19 cellular contexts compared by ENCODE assay signal in genomic region chr7:74404741-74405140, GRCh38. TPM values are rescaled to one million over a fixed set of nuclear protein-coding genes. Genes with fewer than 3 reads are reported as not detected.
A peak's percentile ranks its signal among the peaks of the same experiment; 100 is the strongest.
DNase-seq lines count a peak whose midpoint lies in the region; ATAC-seq, FAIRE-seq and TF ChIP-seq lines count a peak whose summit lies in the region.
"Had no signal": no experiment of that assay in that cellular context is flagged by ENCODE, and none has a peak within 500 bp of the region (broad histone marks: within the 10 kb centered on the region; RNA-seq: fewer than 3 reads in every experiment).

No MANE protein-coding gene starts in this region.

- peak overlapping the region in 8 of 11 experiments; percentile 77 to 90 (median 85); a peak in 12 of 22 replicates for H3K9ac ChIP-seq in BLaER1 treated with 17β-estradiol and CSF1 and Interleukin-3, amounts not matched to agents 10 nM and 100 nM
- H3K9ac ChIP-seq in IMR-90 (ENCODE audit: low read depth, low read length) = no peak overlapping the region
- no peak overlapping the region for H3K9ac ChIP-seq in H1 (replicated peaks in 1 of 4; ENCODE audit: extremely low read depth in 1 of 4, low read depth in 3 of 4, low read length in 3 of 4)
- no peak overlapping the region for H3K9ac ChIP-seq in neural progenitor cell
- H3K9ac ChIP-seq: GM23248 had no signal

- H2BK5ac ChIP-seq in IMR-90 (ENCODE audit: low read depth, low read length, poor library complexity, severe bottlenecking) = no peak overlapping the region
- peak overlapping the region; percentile 54 for H2BK5ac ChIP-seq in H1 (ENCODE audit: low read depth, low read length)

- H3K9me1 ChIP-seq in IMR-90 (ENCODE audit: insufficient read depth, low read length) = no peaks in the 10 kb centered on the region; the same call in 1 of the 2 replicates

- peaks cover 6% of the 10 kb centered on the region for H3K36me3 Mint-ChIP-seq in neural progenitor cell

- H2AK5ac ChIP-seq in IMR-90 (ENCODE audit: low read depth, low read length) (no peak overlapping the region), H1 (ENCODE audit: low read depth, low read length) (0 out of 2 replicates have a peak overlapping the region, but pooled peaks have one; percentile 28)

- H3K23ac ChIP-seq in IMR-90 (ENCODE audit: low read depth, low read length) (no peak overlapping the region), H1 (ENCODE audit: insufficient read length) (no peak overlapping the region)

- TF ChIP-seq POLR2A in IMR-90 (IDR thresholded peaks at IDR 0.05; ENCODE audit: low read depth, low read length) (no peak), H1 (IDR thresholded peaks at IDR 0.05; ENCODE audit: control extremely low read depth in 1 of 2, low read depth in 2 of 2, low read length in 2 of 2) (no peak)

- no peak for FAIRE-seq in H1 (lab: Jason Lieb, UNC)
- FAIRE-seq: HTR-8/SVneo had no signal

- H2AFZ ChIP-seq in IMR-90 (replicated peaks; ENCODE audit: low read length, poor library complexity) (no peak overlapping the region), H1 (ENCODE audit: low read length) (no peak overlapping the region), neural progenitor cell (replicated peaks) (no peak overlapping the region)
- H2AFZ ChIP-seq: GM23248, PC-9 had no signal

- dilution Hi-C loops in IMR-90 (cut with HindIII; ENCODE audit: low sequenced_read_pairs, unreplicated experiment) = no loop called here

- H3K4me3 ChIP-seq in BLaER1 treated with 17β-estradiol and CSF1 and Interleukin-3, amounts not matched to agents 10 nM and 100 nM = peak overlapping the region in 2 of 10 experiments; percentile 37 to 61; a peak in 1 of 20 replicates
- H3K4me3 ChIP-seq in IMR-90 (ENCODE audit: insufficient read depth, low read depth, low read length) = no peak overlapping the region
- no peak overlapping the region for H3K4me3 ChIP-seq in H1 (ENCODE audit: extremely low read depth in 1 of 4, insufficient read depth in 2 of 4, low read depth in 3 of 4, low read length in 4 of 4)
- no peak overlapping the region for H3K4me3 ChIP-seq in neural progenitor cell
- no peak overlapping the region for H3K4me3 ChIP-seq in foreskin fibroblast (ENCODE audit: low read depth in 1 of 2, low read length in 2 of 2)
- H3K4me3 ChIP-seq: GM23248, HAP-1, PC-9 had no signal

- H3K56ac ChIP-seq in IMR-90 (ENCODE audit: extremely low read depth, insufficient read depth, low read length) (no peak overlapping the region), H1 (replicated peaks; ENCODE audit: insufficient read length, low read depth, low read length) (no peak overlapping the region)

- no peak overlapping the region for H2BK20ac ChIP-seq in IMR-90 (ENCODE audit: low read depth, low read length)
- H2BK20ac ChIP-seq in H1 (ENCODE audit: low read length) = no peak overlapping the region

- H3K18ac ChIP-seq in IMR-90 (ENCODE audit: low read depth, low read length) (no peak overlapping the region), H1 (ENCODE audit: extremely low read depth, low read length) (no peak overlapping the region)

- H3K36me3 ChIP-seq in BLaER1 treated with 17β-estradiol and CSF1 and Interleukin-3, amounts not matched to agents 10 nM and 100 nM = peaks cover 42 to 60% (median 54%) of the 10 kb centered on the region in 11 experiments
- H3K36me3 ChIP-seq in IMR-90 (ENCODE audit: control insufficient read depth, insufficient read depth, low read length) = peaks cover 41% of the 10 kb centered on the region
- peaks cover 0 to 16% (median 4%) of the 10 kb centered on the region in 4 experiments; a peak in 4 of 8 replicates for H3K36me3 ChIP-seq in H1 (ENCODE audit: control insufficient read depth in 2 of 4, insufficient read depth in 4 of 4, low read length in 3 of 4)
- H3K36me3 ChIP-seq in neural progenitor cell = no peaks in the 10 kb centered on the region

- H3K4me2 ChIP-seq in BLaER1 treated with 17β-estradiol and CSF1 and Interleukin-3, amounts not matched to agents 10 nM and 100 nM = peak overlapping the region; percentile 77 to 90 (median 84); a peak in 21 of 22 replicates
- no peak overlapping the region for H3K4me2 ChIP-seq in IMR-90 (ENCODE audit: low read depth, low read length)
- no peak overlapping the region for H3K4me2 ChIP-seq in H1 (ENCODE audit: insufficient read depth in 1 of 2, low read depth in 2 of 2, low read length in 2 of 2)
- H3K4me2 ChIP-seq in neural progenitor cell = no peak overlapping the region
- H3K4me2 ChIP-seq: PC-9 had no signal

- no peak overlapping the region for H4K5ac ChIP-seq in IMR-90 (ENCODE audit: low read depth, low read length)
- H4K5ac ChIP-seq in H1 (ENCODE audit: insufficient read length, low read depth, low read length) = no peak overlapping the region

- no peak overlapping the region for H3K4me3 Mint-ChIP-seq in neural progenitor cell
- H3K4me3 Mint-ChIP-seq: CD4-positive, alpha-beta T cell; T-cell had no signal

- H3K4me1 Mint-ChIP-seq in neural progenitor cell = no peaks in the 10 kb centered on the region

- H3K79me1 ChIP-seq in IMR-90 (ENCODE audit: low read depth in 1 of 2, low read length in 2 of 2) = no peaks in the 10 kb centered on the region
- no peaks in the 10 kb centered on the region for H3K79me1 ChIP-seq in H1 (ENCODE audit: low read depth, low read length)

- H3K27me3 Mint-ChIP-seq in neural progenitor cell (ENCODE audit: insufficient read depth, low read depth) = peaks cover 5% of the 10 kb centered on the region
- H3K27me3 Mint-ChIP-seq: CD4-positive, alpha-beta T cell; T-cell had no signal

- TF ChIP-seq EP300 in H1 (IDR thresholded peaks at IDR 0.05; ENCODE audit: borderline replicate concordance in 1 of 2, low read depth in 2 of 2, low read length in 2 of 2) = no peak

- intact Hi-C loops in IMR-90 (cut with micrococcal nuclease) = no loop called here

- H2BK15ac ChIP-seq in IMR-90 (ENCODE audit: low read depth, low read length) = no peak overlapping the region
- H2BK15ac ChIP-seq in H1 (ENCODE audit: low read length) = peak overlapping the region; percentile 53; the same call in 1 of the 2 replicates

- no peak overlapping the region for H3K27ac Mint-ChIP-seq in neural progenitor cell
- H3K27ac Mint-ChIP-seq: CD4-positive, alpha-beta T cell; T-cell had no signal

- POLR2A ChIA-PET in IMR-90 (lab: Charles Lee; ENCODE audit: unreplicated experiment) = no interaction called here
- POLR2A ChIA-PET in RWPE1 (lab: Yijun Ruan, JAX; ENCODE audit: low non-redundant PET) = no interaction called here
- POLR2A ChIA-PET in H1 (lab: Charles Lee; ENCODE audit: partially characterized antibody) = interaction anchor here (1.1 to 1.3 kb wide), 5 partner anchors 13 to 198 kb away, joined by 3 to 8 read pairs (median 3); no protein-coding TSS in a partner anchor

- no peaks in the 10 kb centered on the region for H3K79me2 ChIP-seq in H1 (ENCODE audit: control insufficient read depth in 1 of 2, insufficient read depth in 2 of 2, low read length in 2 of 2)
- no peaks in the 10 kb centered on the region for H3K79me2 ChIP-seq in neural progenitor cell (ENCODE audit: low read depth)

- H2AK9ac ChIP-seq in IMR-90 (replicated peaks; ENCODE audit: low read depth, low read length, poor library complexity) = peak overlapping the region; percentile 5

- TF ChIP-seq RAD21 in IMR-90 (IDR thresholded peaks at IDR 0.05; ENCODE audit: low read length) (no peak), H1 (IDR thresholded peaks at IDR 0.05 in 1 of 2, conservative IDR thresholded peaks at IDR 0.05 in 1 of 2; ENCODE audit: low read depth in 2 of 2, low read length in 2 of 2) (no peak)

- no peak for TF ChIP-seq CTCF in IMR-90 (conservative IDR thresholded peaks at IDR 0.05; ENCODE audit: low read depth, low read length)
- no peak for TF ChIP-seq CTCF in RWPE1 (conservative IDR thresholded peaks at IDR 0.05; ENCODE audit: low read depth)
- no peak for TF ChIP-seq CTCF in H1 (IDR thresholded peaks at IDR 0.05; ENCODE audit: control extremely low read depth in 1 of 3, insufficient read depth in 1 of 3, low read depth in 1 of 3, low read length in 3 of 3)
- no peak for TF ChIP-seq CTCF in neural progenitor cell (IDR thresholded peaks at IDR 0.05)
- no peak for TF ChIP-seq CTCF in foreskin fibroblast (IDR thresholded peaks at IDR 0.05; ENCODE audit: low read depth, low read length)

- in situ Hi-C loops in IMR-90 (cut with MboI; ENCODE audit: low sequenced_read_pairs) = loop anchor here (5.0 kb wide), 1 partner anchor 197 kb away; no protein-coding TSS in a partner anchor

- H4K8ac ChIP-seq in IMR-90 (ENCODE audit: low read depth in 2 of 2, low read length in 2 of 2) (no peak overlapping the region), H1 (ENCODE audit: extremely low read depth, insufficient read depth, low read length) (no peak overlapping the region; the same call in 1 of the 2 replicates)

- H3K27me3 ChIP-seq in BLaER1 treated with 17β-estradiol and CSF1 and Interleukin-3, amounts not matched to agents 10 nM and 100 nM = no peaks in the 10 kb centered on the region
- no peaks in the 10 kb centered on the region for H3K27me3 ChIP-seq in IMR-90 (ENCODE audit: control insufficient read depth, insufficient read depth, low read length)
- no peaks in the 10 kb centered on the region for H3K27me3 ChIP-seq in H1 (replicated peaks in 1 of 4; ENCODE audit: control insufficient read depth in 3 of 4, extremely low read depth in 1 of 4, insufficient read depth in 3 of 4, low read length in 3 of 4)
- H3K27me3 ChIP-seq in neural progenitor cell = no peaks in the 10 kb centered on the region

- peaks cover 0 to 33% (median 10%) of the 10 kb centered on the region in 11 experiments; a peak in 15 of 22 replicates for H4K20me1 ChIP-seq in BLaER1 treated with 17β-estradiol and CSF1 and Interleukin-3, amounts not matched to agents 10 nM and 100 nM
- H4K20me1 ChIP-seq in IMR-90 (ENCODE audit: insufficient read depth, low read length) (peaks cover 10% of the 10 kb centered on the region; the same call in 1 of the 2 replicates), H1 (replicated peaks in 1 of 2; ENCODE audit: control insufficient read depth in 1 of 2, insufficient read depth in 2 of 2, low read length in 2 of 2) (no peaks in the 10 kb centered on the region), neural progenitor cell (ENCODE audit: low read depth) (peaks cover 4% of the 10 kb centered on the region)

- no peaks in the 10 kb centered on the region for H3K9me3 ChIP-seq in BLaER1 treated with 17β-estradiol and CSF1 and Interleukin-3, amounts not matched to agents 10 nM and 100 nM (replicated peaks in 1 of 11)
- no peaks in the 10 kb centered on the region for H3K9me3 ChIP-seq in IMR-90 (ENCODE audit: control insufficient read depth, insufficient read depth, low read length)
- H3K9me3 ChIP-seq in H1 (ENCODE audit: insufficient read depth in 2 of 2, low read depth in 1 of 2, low read length in 1 of 2) = no peaks in the 10 kb centered on the region
- no peaks in the 10 kb centered on the region for H3K9me3 ChIP-seq in neural progenitor cell (ENCODE audit: low read depth)
- H3K9me3 ChIP-seq: HAP-1 had no signal

- no peak overlapping the region for H2BK120ac ChIP-seq in IMR-90 (ENCODE audit: low read depth, low read length)
- H2BK120ac ChIP-seq in H1 (replicated peaks; ENCODE audit: low read depth, low read length) = no peak overlapping the region

- no peaks in the 10 kb centered on the region for H3K9me3 Mint-ChIP-seq in neural progenitor cell
- H3K9me3 Mint-ChIP-seq: CD4-positive, alpha-beta T cell; T-cell had no signal

- H3K14ac ChIP-seq in IMR-90 (replicated peaks; ENCODE audit: low read depth, low read length) = no peak overlapping the region
- H3K14ac ChIP-seq in H1 (ENCODE audit: insufficient read length) = no peak overlapping the region

- CTCF ChIA-PET in IMR-90 (lab: Yijun Ruan, JAX) = no interaction called here
- CTCF ChIA-PET in RWPE1 (lab: Yijun Ruan, JAX) = interaction anchor here (0.6 to 0.9 kb wide), 6 partner anchors 84 to 776 kb away, joined by 3 to 6 read pairs (median 4); no protein-coding TSS in a partner anchor
- CTCF ChIA-PET in H1 (lab: Charles Lee; ENCODE audit: partially characterized antibody) = interaction anchor here (0.6 to 4.8 kb wide), 41 partner anchors 8 to 469 kb away, joined by 3 to 44 read pairs (median 5); no protein-coding TSS in a partner anchor

- DNase-seq in IMR-90 (no peak), RWPE1 (ENCODE audit: low spot score) (no peak), H1 (ENCODE audit: low read depth in 1 of 2, low spot score in 2 of 2) (no peak), NCI-H226 (no peak), neural progenitor cell (ENCODE audit: low spot score) (no peak), foreskin fibroblast (no peak), NCI-H1694 treated with DMSO at 0.1 percent for 48 hours (lab: John Stamatoyannopoulos, UW) (no peak)
- DNase-seq: CD4-positive, alpha-beta T cell; NCI-H1092; NCI-H1417 treated with DMSO at 0.1 percent for 48 hours; NCI-H187; NCI-H2171 treated with DMSO at 0.1 percent for 48 hours; SHP77; T-cell had no signal

- peaks cover 20 to 55% (median 43%) of the 10 kb centered on the region in 10 experiments for H3K4me1 ChIP-seq in BLaER1 treated with 17β-estradiol and CSF1 and Interleukin-3, amounts not matched to agents 10 nM and 100 nM
- no peaks in the 10 kb centered on the region for H3K4me1 ChIP-seq in IMR-90 (ENCODE audit: control insufficient read depth, insufficient read depth, low read length)
- H3K4me1 ChIP-seq in H1 (replicated peaks in 1 of 4; ENCODE audit: control insufficient read depth in 3 of 4, insufficient read depth in 4 of 4, low read length in 3 of 4) = peaks cover 0 to 5% (median under 1%) of the 10 kb centered on the region in 4 experiments; a peak in 3 of 7 replicates
- H3K4me1 ChIP-seq in neural progenitor cell = no peaks in the 10 kb centered on the region
- H3K4me1 ChIP-seq: HAP-1 had no signal

- 82% methylated on average over 9 of the region's 15 CpGs; no CpG with 5 or more reads in 1 of the 2 experiments for WGBS in IMR-90 (ENCODE audit: extremely low coverage in 2 of 2, insufficient read length in 1 of 2), 2 experiments
- 89% methylated on average over 14 of the region's 15 CpGs; no CpG with 5 or more reads in 1 of the 2 experiments for WGBS in H1 (ENCODE audit: extremely low coverage in 1 of 2, insufficient coverage in 1 of 2, insufficient read length in 1 of 2, insufficient replicate concordance in 2 of 2, low coverage in 1 of 2, low lambda C conversion rate in 2 of 2, missing lambda C conversion rate in 1 of 2), 2 experiments

- H3F3A ChIP-seq in neural progenitor cell (ENCODE audit: low read depth) = no peaks in the 10 kb centered on the region

- no peak overlapping the region for H2BK12ac ChIP-seq in H1 (ENCODE audit: low read depth, low read length)

- ATAC-seq in IMR-90 (ENCODE audit: low read depth) = no peak
- ATAC-seq: T-cell had no signal

- H3K4ac ChIP-seq in IMR-90 (ENCODE audit: low read depth, low read length) = no peak overlapping the region
- H3K4ac ChIP-seq in H1 (replicated peaks; ENCODE audit: insufficient read length, low read depth, low read length) = no peak overlapping the region

- H4K91ac ChIP-seq in IMR-90 (ENCODE audit: insufficient read depth, low read depth, low read length) = no peak overlapping the region
- no peak overlapping the region for H4K91ac ChIP-seq in H1 (replicated peaks; ENCODE audit: insufficient read length, low read length)

- no peaks in the 10 kb centered on the region for H3K23me2 ChIP-seq in H1 (ENCODE audit: low read depth, low read length)

- BruUV-seq in IMR-90 (replicated peaks; lab: Mats Ljungman, UMichigan) = no TSS peak

- peak overlapping the region in 8 of 11 experiments; percentile 85 to 99 (median 94); a peak in 16 of 22 replicates for H3K27ac ChIP-seq in BLaER1 treated with 17β-estradiol and CSF1 and Interleukin-3, amounts not matched to agents 10 nM and 100 nM
- H3K27ac ChIP-seq in IMR-90 (ENCODE audit: insufficient read depth, low read length) = no peak overlapping the region
- H3K27ac ChIP-seq in RWPE1 = peak overlapping the region; percentile 0; the same call in 1 of the 2 replicates
- no peak overlapping the region for H3K27ac ChIP-seq in H1 (ENCODE audit: low read depth, low read length)
- no peak overlapping the region for H3K27ac ChIP-seq in neural progenitor cell
- H3K27ac ChIP-seq: GM23248, PC-9 had no signal

RNA-seq across cellular contexts. Expression of gene GTF2IRD1, which starts 49.0 kb away (rescaled TPM):
- total RNA-seq in IMR-90 (2012; rRNA removed) = 4.1 and 5.0 TPM in 2 replicates
- polyA plus RNA-seq in IMR-90 (2012; rRNA removed) = 21.9 and 22.6 TPM in 2 replicates
- polyA plus RNA-seq in IMR-90 (2012; cell fraction: cytosol; rRNA removed) = 19.6 and 26.0 TPM in 2 replicates
- 27.5 and 33.3 TPM in 2 replicates for polyA plus RNA-seq in IMR-90 (2012; cell fraction: nucleus; rRNA removed; ENCODE audit: low replicate concordance)
- total RNA-seq in H1 (2021; fragmentation: NEBNext Ultra II Directional; extraction: Animal tissue kit (Norgen Biotek cat#: 25700)) = 45.4 and 46.5 TPM in 2 replicates
- 27.4 and 34.9 TPM in 2 replicates for polyA plus RNA-seq in H1 (2011; rRNA removed)
- 25.8 TPM for polyA plus RNA-seq in H1 (2011; cell fraction: cytosol; rRNA removed)
- 57.6 TPM for polyA plus RNA-seq in H1 (2011; cell fraction: nucleus; rRNA removed)
- 40.0 to 48.4 TPM (median 43.5 TPM) in 4 replicates for polyA plus RNA-seq in H1 (2012, experiment 1 of 2)
- 25.8 TPM for polyA plus RNA-seq in H1 (2012, experiment 2 of 2)
- polyA plus RNA-seq in H1 (2013, experiment 1 of 2) = 40.2 TPM
- 35.9 TPM for polyA plus RNA-seq in H1 (2013, experiment 2 of 2)
- polyA minus RNA-seq in H1 (2011; rRNA and poly(A)+ RNA removed) = 23.6 and 31.2 TPM in 2 replicates
- 26.9 TPM for polyA minus RNA-seq in H1 (2011; cell fraction: cytosol; rRNA and poly(A)+ RNA removed)
- 27.7 TPM for polyA minus RNA-seq in H1 (2011; cell fraction: nucleus; rRNA and poly(A)+ RNA removed)
- 25.6 and 48.5 TPM in 2 replicates for total RNA-seq in neural progenitor cell (ENCODE audit: low replicate concordance)

Comparison
In these comparisons a context has a peak if more than half of its experiments do, and no peak if none do; other contexts are left out.
1. H3K27ac ChIP-seq: peak in BLaER1 treated with 17β-estradiol and CSF1 and Interleukin-3, amounts not matched to agents 10 nM and 100 nM (8 of 11) and RWPE1 (single experiment); none in IMR-90 (single experiment), H1 (single experiment) and neural progenitor cell (single experiment).
2. H3K4me2 ChIP-seq: peak in BLaER1 treated with 17β-estradiol and CSF1 and Interleukin-3, amounts not matched to agents 10 nM and 100 nM (11 of 11); none in IMR-90 (single experiment), H1 (0 of 2) and neural progenitor cell (single experiment).
3. H3K9ac ChIP-seq: peak in BLaER1 treated with 17β-estradiol and CSF1 and Interleukin-3, amounts not matched to agents 10 nM and 100 nM (8 of 11); none in IMR-90 (single experiment), H1 (0 of 4) and neural progenitor cell (single experiment).